ENCODE assay signal across 18 cellular contexts in genomic region chr19:33484226-33484774, GRCh38.
"Had no signal": no experiment of that assay in that cellular context is flagged by ENCODE, and none has a peak within 500 bp of the region (broad histone marks: within the 10 kb centered on the region; RNA-seq: fewer than 3 reads in every experiment).

No MANE protein-coding gene starts in this region.

- H3K27me3 Mint-ChIP-seq: central memory CD8-positive, alpha-beta T cell; naive thymus-derived CD4-positive, alpha-beta T cell had no signal

- DNase-seq: activated CD4-positive, alpha-beta T cell treated with anti-CD3 and anti-CD28 coated beads, Interleukin-2, amount 50 U/mL, for 4 hours; activated naive CD4-positive, alpha-beta T cell treated with anti-CD3 and anti-CD28 coated beads for 36 hours; erythroblast; foreskin melanocyte; heart left ventricle; mesenchymal stem cell; naive thymus-derived CD4-positive, alpha-beta T cell; stimulated activated CD4-positive, alpha-beta T cell treated with anti-CD3 and anti-CD28 coated beads, Interleukin-12 subunit alpha, Interleukin-12 subunit beta, amount 100 ng/mL, for 4 hours; stimulated activated CD4-positive, alpha-beta T cell treated with anti-CD3 and anti-CD28 coated beads, Interleukin-1b, Interleukin-23, amount 100 ng/mL, for 48 hours; stimulated activated naive CD8-positive, alpha-beta T cell treated with anti-CD3 and anti-CD28 coated beads, Interleukin-15, Interleukin-2, amounts not matched to agents 100 U/mL and 50 U/mL, for 24 hours; SW 1271 had no signal

- H3K4me3 Mint-ChIP-seq: activated naive CD4-positive, alpha-beta T cell treated with anti-CD3 and anti-CD28 coated beads for 36 hours; brain; central memory CD8-positive, alpha-beta T cell; naive thymus-derived CD4-positive, alpha-beta T cell had no signal

- H3K4me1 Mint-ChIP-seq: naive thymus-derived CD4-positive, alpha-beta T cell had no signal

- H3K4me1 ChIP-seq: tibial nerve, vagina had no signal

- H3K9me3 ChIP-seq: neutrophil had no signal

- H3K27me3 ChIP-seq: heart left ventricle, neutrophil, tibial nerve, vagina had no signal

- ATAC-seq: heart left ventricle; naive thymus-derived CD4-positive, alpha-beta T cell; stimulated activated naive CD8-positive, alpha-beta T cell treated with anti-CD3 and anti-CD28 coated beads, Interleukin-15, Interleukin-2, amounts not matched to agents 100 U/mL and 50 U/mL, for 24 hours had no signal

- H3K36me3 ChIP-seq: neutrophil, vagina had no signal

- FAIRE-seq: endometrium had no signal

- H3K27ac ChIP-seq: coronary artery, heart left ventricle, neutrophil, tibial nerve, vagina had no signal

- H3K27ac Mint-ChIP-seq: activated naive CD4-positive, alpha-beta T cell treated with anti-CD3 and anti-CD28 coated beads for 36 hours; brain; naive thymus-derived CD4-positive, alpha-beta T cell had no signal

- H3K4me3 ChIP-seq: coronary artery, heart left ventricle, tibial nerve, vagina had no signal
